19 cellular contexts compared by ENCODE assay signal in genomic region chr18:11176416-11176815, GRCh38. TPM values are rescaled to one million over a fixed set of nuclear protein-coding genes. Genes with fewer than 3 reads are reported as not detected.
DNase-seq lines count a peak whose midpoint lies in the region; ATAC-seq, FAIRE-seq and TF ChIP-seq lines count a peak whose summit lies in the region.
"Had no signal": no experiment of that assay in that cellular context is flagged by ENCODE, and none has a peak within 500 bp of the region (broad histone marks: within the 10 kb centered on the region; RNA-seq: fewer than 3 reads in every experiment).

No MANE protein-coding gene starts in this region.

- H3K36me3 Mint-ChIP-seq in HFFc6 (ENCODE audit: low read depth): peaks cover 8% of the 10 kb centered on the region; the same call in 1 of the 2 replicates
- H3K36me3 Mint-ChIP-seq: activated naive CD8-positive, alpha-beta T cell treated with anti-CD3 and anti-CD28 coated beads for 36 hours; naive thymus-derived CD4-positive, alpha-beta T cell had no signal

- no peak for TF ChIP-seq EP300 in A549 (IDR thresholded peaks at IDR 0.05)

- no peak overlapping the region for H3K4me3 ChIP-seq in A549
- H3K4me3 ChIP-seq in astrocyte of the spinal cord (ENCODE audit: low read depth, low read length): no peak overlapping the region
- H3K4me3 ChIP-seq: left ventricle myocardium inferior, Peyer's patch, upper lobe of left lung had no signal

- no peak for TF ChIP-seq CTCF in A549 (IDR thresholded peaks at IDR 0.05)
- no peak for TF ChIP-seq CTCF in HFFc6 (IDR thresholded peaks at IDR 0.05)
- no peak for TF ChIP-seq CTCF in astrocyte of the spinal cord (IDR thresholded peaks at IDR 0.05; ENCODE audit: low read depth, low read length)
- no peak for TF ChIP-seq CTCF in omental fat pad (IDR thresholded peaks at IDR 0.05)

- POLR2A ChIA-PET in A549 (lab: Yijun Ruan, JAX): no interaction called here
- POLR2A ChIA-PET in HEK293T (lab: Yijun Ruan, JAX): no interaction called here

- no peak for TF ChIP-seq RAD21 in A549 (conservative IDR thresholded peaks at IDR 0.05 in 1 of 2, IDR thresholded peaks at IDR 0.05 in 1 of 2)

- no peak for FAIRE-seq in A549 (lab: Jason Lieb, UNC)

- peaks cover 16% of the 10 kb centered on the region for H3K4me1 ChIP-seq in A549
- H3K4me1 ChIP-seq: left ventricle myocardium inferior, Peyer's patch, upper lobe of left lung had no signal

- in situ Hi-C loops in astrocyte of the spinal cord (cut with HindIII; ENCODE audit: low sequenced_read_pairs): no loop called here

- H3K4me2 ChIP-seq in A549: peak overlapping the region; percentile 43; the same call in 2 of the 3 replicates
- H3K4me2 ChIP-seq: KMS-11 had no signal

- H3K27ac ChIP-seq in A549: no peak overlapping the region; a peak in 1 of 6 replicates
- H3K27ac ChIP-seq: KMS-11, left ventricle myocardium inferior, Peyer's patch, upper lobe of left lung had no signal

- CTCF ChIA-PET in A549 (lab: Yijun Ruan, JAX): interaction anchor here (1.5 kb wide), 1 partner anchor 22 kb away, joined by 3 read pairs; no protein-coding TSS in a partner anchor
- CTCF ChIA-PET in HEK293T (lab: Yijun Ruan, JAX): no interaction called here

- peak overlapping the region; percentile 91 for H3K27ac Mint-ChIP-seq in HFFc6
- H3K27ac Mint-ChIP-seq: activated CD4-positive, alpha-beta T cell treated with anti-CD3 and anti-CD28 coated beads for 36 hours; activated naive CD8-positive, alpha-beta T cell treated with anti-CD3 and anti-CD28 coated beads for 36 hours had no signal

- ATAC-seq in A549 (no peak), omental fat pad (ENCODE audit: low FRiP score) (peak; percentile 73), HG02938 (IDR thresholded peaks at IDR 0.05; ENCODE audit: unreplicated experiment) (no peak)
- ATAC-seq: activated CD4-positive, alpha-beta T cell treated with anti-CD3 and anti-CD28 coated beads for 36 hours; HCT116; naive thymus-derived CD4-positive, alpha-beta T cell had no signal

- H3K4me3 Mint-ChIP-seq in HFFc6: peak overlapping the region; percentile 75
- H3K4me3 Mint-ChIP-seq: activated CD4-positive, alpha-beta T cell treated with anti-CD3 and anti-CD28 coated beads for 36 hours; activated naive CD8-positive, alpha-beta T cell treated with anti-CD3 and anti-CD28 coated beads for 36 hours; naive thymus-derived CD4-positive, alpha-beta T cell had no signal

- DNase-seq in A549 (ENCODE audit: low read depth in 1 of 2, low spot score in 1 of 2) (peak in 1 of 2 experiments; percentile 5), HFFc6 (peak; percentile 36), astrocyte of the spinal cord (ENCODE audit: low read depth, low spot score) (peak; percentile 38), omental fat pad (ENCODE audit: low spot score) (no peak), HEK293T (ENCODE audit: extremely low spot score) (no peak), NAMALWA (ENCODE audit: low spot score) (no peak), NCI-H1105 (lab: John Stamatoyannopoulos, UW) (no peak)
- DNase-seq: activated CD4-positive, alpha-beta T cell treated with anti-CD3 and anti-CD28 coated beads for 36 hours; activated naive CD8-positive, alpha-beta T cell treated with anti-CD3 and anti-CD28 coated beads for 36 hours; left ventricle myocardium inferior; naive thymus-derived CD4-positive, alpha-beta T cell; NCI-H187; NCI-H748 treated with DMSO at 0.1 percent for 48 hours; Peyer's patch; stimulated activated CD4-positive, alpha-beta T cell treated with anti-CD3 and anti-CD28 coated beads, Interleukin-4, amount 100 ng/mL, for 24 hours; upper lobe of left lung had no signal

- WGBS in A549 (ENCODE audit: missing lambda C conversion rate): 60% methylated on average over 4 of the region's 4 CpGs

- H3K9me3 Mint-ChIP-seq in HFFc6: no peaks in the 10 kb centered on the region
- H3K9me3 Mint-ChIP-seq: activated naive CD8-positive, alpha-beta T cell treated with anti-CD3 and anti-CD28 coated beads for 36 hours had no signal

- TF ChIP-seq POLR2A in A549 (IDR thresholded peaks at IDR 0.05; ENCODE audit: low read length): no peak

- peaks cover 51% of the 10 kb centered on the region for H3K4me1 Mint-ChIP-seq in HFFc6 (ENCODE audit: low read depth)
- H3K4me1 Mint-ChIP-seq: activated CD4-positive, alpha-beta T cell treated with anti-CD3 and anti-CD28 coated beads for 36 hours; activated naive CD8-positive, alpha-beta T cell treated with anti-CD3 and anti-CD28 coated beads for 36 hours had no signal

- no peaks in the 10 kb centered on the region for H3K9me3 ChIP-seq in A549
- H3K9me3 ChIP-seq: left ventricle myocardium inferior, Peyer's patch, upper lobe of left lung had no signal

- no peaks in the 10 kb centered on the region for H3K27me3 Mint-ChIP-seq in HFFc6 (ENCODE audit: insufficient read depth)
- H3K27me3 Mint-ChIP-seq: activated CD4-positive, alpha-beta T cell treated with anti-CD3 and anti-CD28 coated beads for 36 hours; activated naive CD8-positive, alpha-beta T cell treated with anti-CD3 and anti-CD28 coated beads for 36 hours; naive thymus-derived CD4-positive, alpha-beta T cell had no signal

TF ChIP-seq in A549, 52 proteins besides CTCF, POLR2A, EP300 and RAD21 (continues in another document):
- no peak for TF ChIP-seq SMC3 (IDR thresholded peaks at IDR 0.05)
- no peak for TF ChIP-seq REST (IDR thresholded peaks at IDR 0.05)
- no peak for TF ChIP-seq MYC (IDR thresholded peaks at IDR 0.05; ENCODE audit: borderline replicate concordance, low read length)
- TF ChIP-seq NFE2L2 (conservative IDR thresholded peaks at IDR 0.05; ENCODE audit: low read length): no peak
- TF ChIP-seq FOSL2 (IDR thresholded peaks at IDR 0.05): no peak
- TF ChIP-seq FOSL2 (CRISPR knock-in tag; IDR thresholded peaks at IDR 0.05): no peak
- TF ChIP-seq CHD4 (IDR thresholded peaks at IDR 0.05; ENCODE audit: borderline replicate concordance): no peak

TF ChIP-seq in HEK293T, 16 proteins besides CTCF, POLR2A, EP300 and RAD21:
- no peak for TF ChIP-seq HDGF (IDR thresholded peaks at IDR 0.05; ENCODE audit: borderline replicate concordance)
- TF ChIP-seq L3MBTL2 (conservative IDR thresholded peaks at IDR 0.05): no peak
- TF ChIP-seq SUZ12 (IDR thresholded peaks at IDR 0.05): no peak
- no peak for TF ChIP-seq NFRKB (IDR thresholded peaks at IDR 0.05)
- TF ChIP-seq ARNT (IDR thresholded peaks at IDR 0.05): no peak
- TF ChIP-seq SP1 (IDR thresholded peaks at IDR 0.05): no peak
- TF ChIP-seq FOXK2 (IDR thresholded peaks at IDR 0.05): no peak
- no peak for TF ChIP-seq CTBP1 (IDR thresholded peaks at IDR 0.05; ENCODE audit: borderline replicate concordance)
- TF ChIP-seq TARDBP (IDR thresholded peaks at IDR 0.05): no peak
- no peak for TF ChIP-seq FOXM1 (IDR thresholded peaks at IDR 0.05; ENCODE audit: borderline replicate concordance)
- TF ChIP-seq FOXA1 (IDR thresholded peaks at IDR 0.05): no peak
- no peak for TF ChIP-seq PKNOX1 (IDR thresholded peaks at IDR 0.05)
- TF ChIP-seq LEF1 (IDR thresholded peaks at IDR 0.05; ENCODE audit: borderline replicate concordance): no peak
- TF ChIP-seq ZNF384 (IDR thresholded peaks at IDR 0.05): no peak
- TF ChIP-seq ELF4 (IDR thresholded peaks at IDR 0.05): no peak
- TF ChIP-seq BHLHE40 (IDR thresholded peaks at IDR 0.05; ENCODE audit: borderline replicate concordance): no peak

RNA-seq across cellular contexts. Expression of gene PIEZO2, which starts 27.0 kb away (rescaled TPM):
- polyA plus RNA-seq in A549 (2011; rRNA removed) (0.80 and 1.3 TPM in 2 replicates), A549 (2017; fragmentation: RNase III; extraction: RNeasy Plus Mini Kit Qiagen cat#74134 plus additional on column Dnase treatment) (1.4 to 1.8 TPM (median 1.6 TPM) in 3 replicates)
- polyA plus RNA-seq in A549 (2012; cell fraction: cytosol; rRNA removed): 0.18 and 0.26 TPM in 2 replicates
- 0.34 and 0.67 TPM in 2 replicates for polyA plus RNA-seq in A549 (2012; cell fraction: nucleus; rRNA removed)
- polyA minus RNA-seq in A549 (2011; rRNA and poly(A)+ RNA removed): 2.3 and 3.6 TPM in 2 replicates
- total RNA-seq in HFFc6 (2021; fragmentation: NEBNext Ultra II Directional; extraction: Animal tissue kit (Norgen Biotek cat#: 25700)): not detected
- total RNA-seq in omental fat pad: 10 to 100 TPM in 1 of 4 donors, 1 to 10 TPM in 3; 2.7 to 11.7 (median 4.0) TPM
- total RNA-seq: activated CD4-positive, alpha-beta T cell treated with anti-CD3 and anti-CD28 coated beads for 36 hours; activated naive CD8-positive, alpha-beta T cell treated with anti-CD3 and anti-CD28 coated beads for 36 hours; naive thymus-derived CD4-positive, alpha-beta T cell had no signal
- polyA plus RNA-seq: naive thymus-derived CD4-positive, alpha-beta T cell had no signal

Comparison
In these comparisons a context has a peak if more than half of its experiments do, and no peak if none do; other contexts are left out.
1. DNase-seq: peak in HFFc6 (single experiment) and astrocyte of the spinal cord (single experiment); none in omental fat pad (single experiment), HEK293T (single experiment), NAMALWA (single experiment) and NCI-H1105 (single experiment).